In the genomic region with DNA sequence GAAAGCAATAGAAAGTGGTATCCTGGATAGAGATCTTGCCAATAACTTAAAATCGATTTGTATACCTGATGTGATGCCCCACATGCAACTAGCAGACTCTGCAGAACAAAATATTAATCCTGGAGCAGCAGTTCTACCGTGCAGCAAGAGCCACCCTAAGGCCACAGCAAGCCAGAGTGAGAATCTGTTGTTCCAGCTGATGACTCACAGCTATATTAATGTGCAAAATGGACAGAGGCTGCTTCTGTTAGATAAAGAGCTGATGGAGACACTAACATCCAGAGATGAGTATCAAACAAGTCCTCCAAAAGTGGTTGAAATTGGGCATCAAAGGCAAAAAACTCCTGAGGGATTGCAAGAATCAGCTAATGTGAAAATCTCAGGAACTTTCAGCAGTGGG, we compare ENCODE assay signal across 19 cellular contexts.
A peak's percentile ranks its signal among the peaks of the same experiment; 100 is the strongest.
DNase-seq lines count a peak whose midpoint lies in the region; ATAC-seq and TF ChIP-seq lines count a peak whose summit lies in the region.
"Had no signal": no experiment of that assay in that cellular context is flagged by ENCODE, and none has a peak within 500 bp of the region (broad histone marks: within the 10 kb centered on the region; RNA-seq: fewer than 3 reads in every experiment).

No MANE protein-coding gene starts in this region.

- no peak for ATAC-seq in CD4-positive, CD25-positive, alpha-beta regulatory T cell (ENCODE audit: low read depth in 2 of 2)
- no peak for ATAC-seq in HG03520 (IDR thresholded peaks at IDR 0.05; ENCODE audit: unreplicated experiment)
- ATAC-seq: right cardiac atrium had no signal

- no peak overlapping the region for H3K4me2 ChIP-seq in neuronal stem cell (ENCODE audit: insufficient read depth, low read length, poor library complexity, severe bottlenecking)

- H4K8ac ChIP-seq in neuronal stem cell (ENCODE audit: low read depth, low read length) = no peak overlapping the region

- DNase-seq in CD4-positive, CD25-positive, alpha-beta regulatory T cell = no peak
- DNase-seq in cardiac fibroblast (ENCODE audit: low read depth in 2 of 2) (peak; percentile 5 to 25), neuronal stem cell (ENCODE audit: low spot score) (no peak), progenitor cell of endocrine pancreas (ENCODE audit: low spot score, unreplicated experiment) (no peak), AG08395 (ENCODE audit: low spot score) (no peak)
- DNase-seq: activated naive CD8-positive, alpha-beta T cell treated with anti-CD3 and anti-CD28 coated beads, Interleukin-2, amount 10 ng/mL, durations not matched to agents 7 days and 5 days; DMS79 treated with DMSO at 0.1 percent for 48 hours; kidney glomerular epithelial cell; NCI-H1694 treated with DMSO at 0.1 percent for 48 hours; NCI-H774; right cardiac atrium; stimulated activated CD4-positive, alpha-beta T cell treated with anti-CD3 and anti-CD28 coated beads, Interleukin-4, amount 100 ng/mL, for 1 hour; T-helper 9 cell; uterus had no signal

- H2BK15ac ChIP-seq in neuronal stem cell (ENCODE audit: low read length) = no peak overlapping the region

- no peak overlapping the region for H3K4me3 Mint-ChIP-seq in CD4-positive, CD25-positive, alpha-beta regulatory T cell
- no peak overlapping the region for H3K4me3 Mint-ChIP-seq in progenitor cell of endocrine pancreas (ENCODE audit: low read depth)
- H3K4me3 Mint-ChIP-seq: activated naive CD8-positive, alpha-beta T cell treated with anti-CD3 and anti-CD28 coated beads, Interleukin-2, amount 10 ng/mL, durations not matched to agents 7 days and 5 days; B cell; dendritic cell treated with granulocyte-macrophage colony-stimulating factor and Interleukin-4, amounts not matched to agents 40 ng/mL and 50 ng/mL, for 4 days had no signal

- H3K27ac ChIP-seq in CD4-positive, CD25-positive, alpha-beta regulatory T cell (ENCODE audit: insufficient read depth, low read length, poor library complexity, severe bottlenecking) = no peak overlapping the region
- H3K27ac ChIP-seq in KOPT-K1 (ENCODE audit: low read depth, low read length, poor library complexity, severe bottlenecking) = peak overlapping the region; percentile 80
- H3K27ac ChIP-seq in layer of hippocampus (ENCODE audit: low read depth, low read length) = peak overlapping the region; percentile 13
- H3K27ac ChIP-seq in neuronal stem cell (replicated peaks; ENCODE audit: low read length) = no peak overlapping the region

- H2AFZ ChIP-seq in neuronal stem cell (ENCODE audit: low read length) = no peak overlapping the region

- H2AK5ac ChIP-seq in neuronal stem cell (ENCODE audit: low read depth, low read length) = no peak overlapping the region

- H3K27me3 ChIP-seq in CD4-positive, CD25-positive, alpha-beta regulatory T cell (ENCODE audit: control insufficient read depth, insufficient read depth, low read length) = no peaks in the 10 kb centered on the region
- H3K27me3 ChIP-seq in layer of hippocampus (ENCODE audit: control insufficient read depth, insufficient read depth, low read length) (no peaks in the 10 kb centered on the region), neuronal stem cell (ENCODE audit: control insufficient read depth in 3 of 3, insufficient read depth in 3 of 3, low read depth in 1 of 3, low read length in 3 of 3) (no peaks in the 10 kb centered on the region)
- H3K27me3 ChIP-seq: uterus had no signal

- H2BK5ac ChIP-seq in neuronal stem cell (ENCODE audit: low read length) = no peak overlapping the region

- WGBS in neuronal stem cell (ENCODE audit: extremely low coverage in 2 of 2, insufficient read length in 2 of 2, insufficient replicate concordance in 1 of 2), 2 donors = no CpG with 5 or more reads among the region's 2 CpGs

- no peak overlapping the region for H3K23ac ChIP-seq in neuronal stem cell (ENCODE audit: low read depth, low read length, poor library complexity)

- H3K4me3 ChIP-seq in CD4-positive, CD25-positive, alpha-beta regulatory T cell (ENCODE audit: low read depth, low read length) = no peak overlapping the region
- no peak overlapping the region for H3K4me3 ChIP-seq in cardiac fibroblast (replicated peaks in 1 of 2; ENCODE audit: low read depth in 2 of 2, low read length in 2 of 2)
- H3K4me3 ChIP-seq in neuronal stem cell (ENCODE audit: low read length in 2 of 2) = no peak overlapping the region
- H3K4me3 ChIP-seq: uterus had no signal

- H3K79me1 ChIP-seq in neuronal stem cell (ENCODE audit: low read depth, low read length) = no peaks in the 10 kb centered on the region

- H3K4me1 Mint-ChIP-seq in CD4-positive, CD25-positive, alpha-beta regulatory T cell = peaks cover 3 to 28% (median 15%) of the 10 kb centered on the region in 4 donors
- no peaks in the 10 kb centered on the region for H3K4me1 Mint-ChIP-seq in progenitor cell of endocrine pancreas (ENCODE audit: low read depth)
- H3K4me1 Mint-ChIP-seq: B cell had no signal

- H2BK120ac ChIP-seq in neuronal stem cell (ENCODE audit: low read depth, low read length) = no peak overlapping the region

- H3K14ac ChIP-seq in neuronal stem cell (ENCODE audit: low read length) = no peak overlapping the region

- H3K36me3 ChIP-seq in CD4-positive, CD25-positive, alpha-beta regulatory T cell (ENCODE audit: control insufficient read depth, insufficient read depth, low read length) = peaks cover 91% of the 10 kb centered on the region
- peaks cover 86% of the 10 kb centered on the region for H3K36me3 ChIP-seq in KOPT-K1 (ENCODE audit: insufficient read depth, low read length)
- peaks cover 34 to 100% of the 10 kb centered on the region in 2 donors for H3K36me3 ChIP-seq in neuronal stem cell (replicated peaks in 1 of 2; ENCODE audit: control insufficient read depth in 2 of 2, insufficient read depth in 2 of 2, low read length in 2 of 2)
- H3K36me3 ChIP-seq: uterus had no signal

- H3K4ac ChIP-seq in neuronal stem cell (ENCODE audit: low read length) = no peak overlapping the region

- H2BK12ac ChIP-seq in neuronal stem cell (ENCODE audit: low read length) = no peak overlapping the region

- H3K27ac Mint-ChIP-seq in CD4-positive, CD25-positive, alpha-beta regulatory T cell = peak overlapping the region; percentile 7 to 74 (median 42)
- H3K27ac Mint-ChIP-seq in progenitor cell of endocrine pancreas = no peak overlapping the region
- H3K27ac Mint-ChIP-seq: activated naive CD8-positive, alpha-beta T cell treated with anti-CD3 and anti-CD28 coated beads, Interleukin-2, amount 10 ng/mL, durations not matched to agents 7 days and 5 days; B cell; dendritic cell treated with granulocyte-macrophage colony-stimulating factor and Interleukin-4, amounts not matched to agents 40 ng/mL and 50 ng/mL, for 4 days had no signal

- H4K91ac ChIP-seq in neuronal stem cell (ENCODE audit: low read depth, low read length, poor library complexity) = no peak overlapping the region

- H3K9me3 ChIP-seq in CD4-positive, CD25-positive, alpha-beta regulatory T cell (ENCODE audit: control insufficient read depth in 2 of 2, low read length in 2 of 2) = no peaks in the 10 kb centered on the region
- H3K9me3 ChIP-seq in KOPT-K1 (ENCODE audit: insufficient read depth, low read length, poor library complexity, severe bottlenecking) = no peaks in the 10 kb centered on the region
- no peaks in the 10 kb centered on the region for H3K9me3 ChIP-seq in neuronal stem cell (replicated peaks in 1 of 2; ENCODE audit: control insufficient read depth in 2 of 2, insufficient read depth in 1 of 2, low read depth in 1 of 2, low read length in 2 of 2)
- H3K9me3 ChIP-seq: uterus had no signal

- H3K9me3 Mint-ChIP-seq in CD4-positive, CD25-positive, alpha-beta regulatory T cell = peaks cover 0 to 1% (median 0%) of the 10 kb centered on the region in 7 donors
- no peaks in the 10 kb centered on the region for H3K9me3 Mint-ChIP-seq in progenitor cell of endocrine pancreas (ENCODE audit: low read depth)
- H3K9me3 Mint-ChIP-seq: activated naive CD8-positive, alpha-beta T cell treated with anti-CD3 and anti-CD28 coated beads, Interleukin-2, amount 10 ng/mL, durations not matched to agents 7 days and 5 days; dendritic cell treated with granulocyte-macrophage colony-stimulating factor and Interleukin-4, amounts not matched to agents 40 ng/mL and 50 ng/mL, for 4 days had no signal

- no peaks in the 10 kb centered on the region for H3K27me3 Mint-ChIP-seq in CD4-positive, CD25-positive, alpha-beta regulatory T cell
- H3K27me3 Mint-ChIP-seq in progenitor cell of endocrine pancreas = no peaks in the 10 kb centered on the region
- H3K27me3 Mint-ChIP-seq: activated naive CD8-positive, alpha-beta T cell treated with anti-CD3 and anti-CD28 coated beads, Interleukin-2, amount 10 ng/mL, durations not matched to agents 7 days and 5 days; B cell; dendritic cell treated with granulocyte-macrophage colony-stimulating factor and Interleukin-4, amounts not matched to agents 40 ng/mL and 50 ng/mL, for 4 days had no signal

- peaks cover 62% of the 10 kb centered on the region for H3K36me3 Mint-ChIP-seq in CD4-positive, CD25-positive, alpha-beta regulatory T cell
- H3K36me3 Mint-ChIP-seq in progenitor cell of endocrine pancreas (ENCODE audit: insufficient read depth) = peaks cover 7% of the 10 kb centered on the region

- H3K9ac ChIP-seq in neuronal stem cell (ENCODE audit: low read depth, low read length, poor library complexity) = no peak overlapping the region

- H3K18ac ChIP-seq in neuronal stem cell (ENCODE audit: low read length) = no peak overlapping the region

- H3K4me1 ChIP-seq in CD4-positive, CD25-positive, alpha-beta regulatory T cell (ENCODE audit: control insufficient read depth, insufficient read depth, low read length, poor library complexity, severe bottlenecking) = no peaks in the 10 kb centered on the region
- peaks cover 0 to 1% of the 10 kb centered on the region in 2 donors for H3K4me1 ChIP-seq in neuronal stem cell (ENCODE audit: control insufficient read depth in 2 of 2, insufficient read depth in 1 of 2, low read depth in 1 of 2, low read length in 2 of 2)

- TF ChIP-seq CTCF in cardiac fibroblast (IDR thresholded peaks at IDR 0.05; ENCODE audit: low read depth, low read length) = no peak
- TF ChIP-seq CTCF in progenitor cell of endocrine pancreas (IDR thresholded peaks at IDR 0.05; ENCODE audit: unreplicated experiment) = no peak

Comparison
In these comparisons a context has a peak if more than half of its experiments do, and no peak if none do; other contexts are left out.
1. DNase-seq: peak in cardiac fibroblast (2 of 2); none in CD4-positive, CD25-positive, alpha-beta regulatory T cell (0 of 3), neuronal stem cell (single experiment), progenitor cell of endocrine pancreas (single experiment) and AG08395 (single experiment).
2. H3K27ac ChIP-seq: peak in KOPT-K1 (single experiment) and layer of hippocampus (single experiment); none in CD4-positive, CD25-positive, alpha-beta regulatory T cell (single experiment) and neuronal stem cell (single experiment).